ENCODE assay signal across 9 cellular contexts in genomic region chr5:126973193-126973592, GRCh38. TPM values are rescaled to one million over a fixed set of nuclear protein-coding genes. Genes with fewer than 3 reads are reported as not detected.
DNase-seq lines count a peak whose midpoint lies in the region; ATAC-seq and FAIRE-seq lines count a peak whose summit lies in the region.
"Had no signal": no experiment of that assay in that cellular context is flagged by ENCODE, and none has a peak within 500 bp of the region (broad histone marks: within the 10 kb centered on the region; RNA-seq: fewer than 3 reads in every experiment).

No MANE protein-coding gene starts in this region.

- no peaks in the 10 kb centered on the region for H3K36me3 Mint-ChIP-seq in CD4-positive, CD25-positive, alpha-beta regulatory T cell
- peaks cover 2% of the 10 kb centered on the region for H3K36me3 Mint-ChIP-seq in T-helper 17 cell (ENCODE audit: low read depth)

- intact Hi-C loops in left colon (cut with DNase I, micrococcal nuclease), result no loop called here

- H3K9me3 Mint-ChIP-seq in CD4-positive, CD25-positive, alpha-beta regulatory T cell, result no peaks in the 10 kb centered on the region

- peaks cover 28 to 51% (median 38%) of the 10 kb centered on the region in 4 donors for H3K4me1 Mint-ChIP-seq in CD4-positive, CD25-positive, alpha-beta regulatory T cell
- peaks cover 24% of the 10 kb centered on the region for H3K4me1 Mint-ChIP-seq in T-helper 17 cell

- peak overlapping the region; percentile 87 to 89 (median 89) for H3K27ac Mint-ChIP-seq in CD4-positive, CD25-positive, alpha-beta regulatory T cell
- peak overlapping the region; percentile 75 for H3K27ac Mint-ChIP-seq in T-helper 17 cell

- DNase-seq in CD4-positive, CD25-positive, alpha-beta regulatory T cell, result no peak
- DNase-seq in GM18507 (ENCODE audit: extremely low spot score, insufficient read length, low read depth) (no peak), T-helper 17 cell (no peak), left colon (peak in 1 of 2 donors; percentile 23), ureter (ENCODE audit: low spot score) (no peak), substantia nigra (lab: John Stamatoyannopoulos, UW) (no peak)
- DNase-seq: Calu3, NCI-H1930 had no signal

- H3K36me3 ChIP-seq in CD4-positive, CD25-positive, alpha-beta regulatory T cell (ENCODE audit: control insufficient read depth, insufficient read depth, low read length), result no peaks in the 10 kb centered on the region

- peak overlapping the region; percentile 68 for H3K4me3 ChIP-seq in CD4-positive, CD25-positive, alpha-beta regulatory T cell (ENCODE audit: low read depth, low read length)

- no peaks in the 10 kb centered on the region for H3K9me3 ChIP-seq in CD4-positive, CD25-positive, alpha-beta regulatory T cell (ENCODE audit: control insufficient read depth in 2 of 2, low read length in 2 of 2)
- no peaks in the 10 kb centered on the region for H3K9me3 ChIP-seq in T-helper 17 cell (ENCODE audit: control insufficient read depth, low read length, poor library complexity, severe bottlenecking)

- no peaks in the 10 kb centered on the region for H3K27me3 Mint-ChIP-seq in CD4-positive, CD25-positive, alpha-beta regulatory T cell
- no peaks in the 10 kb centered on the region for H3K27me3 Mint-ChIP-seq in T-helper 17 cell

- H3K4me3 Mint-ChIP-seq in CD4-positive, CD25-positive, alpha-beta regulatory T cell, result peak overlapping the region in 2 of 4 donors; percentile 41 to 68
- H3K4me3 Mint-ChIP-seq in T-helper 17 cell, result peak overlapping the region; percentile 33

- H3K27ac ChIP-seq in CD4-positive, CD25-positive, alpha-beta regulatory T cell (ENCODE audit: insufficient read depth, low read length, poor library complexity, severe bottlenecking), result peak overlapping the region; percentile 67
- H3K27ac ChIP-seq in substantia nigra (ENCODE audit: low read depth, low read length, poor library complexity, severe bottlenecking), result no peak overlapping the region

- H3K4me1 ChIP-seq in CD4-positive, CD25-positive, alpha-beta regulatory T cell (ENCODE audit: control insufficient read depth, insufficient read depth, low read length, poor library complexity, severe bottlenecking), result peaks cover 21% of the 10 kb centered on the region

- H3K27me3 ChIP-seq in CD4-positive, CD25-positive, alpha-beta regulatory T cell (ENCODE audit: control insufficient read depth, insufficient read depth, low read length), result no peaks in the 10 kb centered on the region

- no peak for ATAC-seq in CD4-positive, CD25-positive, alpha-beta regulatory T cell (ENCODE audit: low read depth in 2 of 2)
- ATAC-seq in T-helper 17 cell (peak; percentile 30), left colon (peak; percentile 47), GM19467 (IDR thresholded peaks at IDR 0.05; ENCODE audit: unreplicated experiment) (no peak)

- peak; percentile 33 for FAIRE-seq in GM18507 (lab: Jason Lieb, UNC)

RNA-seq across cellular contexts. Expression of gene MARCHF3, which starts 57.2 kb away (rescaled TPM):
- total RNA-seq in CD4-positive, CD25-positive, alpha-beta regulatory T cell, result 15.2 TPM
- 10 to 100 TPM; 12.5 to 21.6 (median 14.7) TPM for polyA plus RNA-seq in CD4-positive, CD25-positive, alpha-beta regulatory T cell
- total RNA-seq in T-helper 17 cell (1 to 10 TPM; 6.6 to 8.4 TPM), left colon (10 to 100 TPM; 40.3 to 57.7 TPM), ureter (7.0 TPM)

Comparison
In these comparisons a context has a peak if more than half of its experiments do, and no peak if none do; other contexts are left out.
1. ATAC-seq: peak in T-helper 17 cell (single experiment) and left colon (single experiment); none in CD4-positive, CD25-positive, alpha-beta regulatory T cell (0 of 2) and GM19467 (single experiment).